In the genomic region with DNA sequence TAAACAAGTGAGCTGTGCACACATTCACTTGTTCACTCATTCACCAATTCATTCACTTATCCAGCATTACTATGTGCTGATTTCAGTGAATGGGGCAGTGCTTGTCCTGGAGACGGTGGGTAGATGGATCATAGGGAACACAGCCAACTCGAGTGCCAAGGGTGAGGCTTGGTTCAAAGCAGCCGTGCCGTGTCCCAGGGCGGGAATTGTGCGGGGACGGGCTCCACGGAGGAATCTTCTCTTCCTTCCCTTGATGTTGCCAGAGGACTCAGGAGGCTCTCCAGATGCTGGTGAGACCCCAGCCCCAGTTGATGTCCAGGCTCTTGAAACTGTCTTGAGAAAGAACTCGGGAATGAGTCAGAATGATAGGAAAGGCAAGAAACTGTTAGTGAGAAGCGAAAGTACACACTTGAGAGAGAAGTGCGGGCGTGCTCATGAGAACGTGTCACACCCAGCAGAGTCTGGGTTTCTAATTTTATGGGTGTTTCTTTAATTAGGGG, we compare ENCODE assay signal across 10 cellular contexts. TPM values are rescaled to one million over a fixed set of nuclear protein-coding genes. Genes with fewer than 3 reads are reported as not detected.
DNase-seq lines count a peak whose midpoint lies in the region; ATAC-seq, FAIRE-seq and TF ChIP-seq lines count a peak whose summit lies in the region.
"Had no signal": no experiment of that assay in that cellular context is flagged by ENCODE, and none has a peak within 500 bp of the region (broad histone marks: within the 10 kb centered on the region; RNA-seq: fewer than 3 reads in every experiment).

No MANE protein-coding gene starts in this region.

- H3K9me3 Mint-ChIP-seq in Calu3 (ENCODE audit: low read depth, unreplicated experiment), result no peaks in the 10 kb centered on the region

- H3K9me3 ChIP-seq in endothelial cell of umbilical vein (replicated peaks; ENCODE audit: control insufficient read depth, insufficient read depth, low read length), result no peaks in the 10 kb centered on the region
- peaks cover 0 to 3% of the 10 kb centered on the region in 2 donors for H3K9me3 ChIP-seq in neuronal stem cell (replicated peaks in 1 of 2; ENCODE audit: control insufficient read depth in 2 of 2, insufficient read depth in 1 of 2, low read depth in 1 of 2, low read length in 2 of 2)

- no peak overlapping the region for H3K4me3 ChIP-seq in endothelial cell of umbilical vein (replicated peaks in 1 of 3; ENCODE audit: insufficient read depth in 1 of 3, low read depth in 1 of 3, low read length in 3 of 3)
- H3K4me3 ChIP-seq in neuronal stem cell (ENCODE audit: low read length in 2 of 2), result no peak overlapping the region

- CTCF ChIA-PET in Calu3 (lab: Charles Lee), result no interaction called here
- CTCF ChIA-PET in endothelial cell of umbilical vein (lab: Charles Lee), result interaction anchor here (1.3 to 1.4 kb wide), 2 partner anchors 16 to 29 kb away, joined by 3 read pairs; no protein-coding TSS in a partner anchor

- BruUV-seq in Calu3 (replicated peaks; lab: Mats Ljungman, UMichigan) (no TSS peak), endothelial cell of umbilical vein (replicated peaks; lab: Mats Ljungman, UMichigan) (TSS peak; percentile 84)

- H4K20me1 ChIP-seq in endothelial cell of umbilical vein (replicated peaks; ENCODE audit: control insufficient read depth, extremely low read depth, insufficient read depth, low read length), result no peaks in the 10 kb centered on the region

- DNase-seq in Calu3, result no peak
- DNase-seq in endothelial cell of umbilical vein (ENCODE audit: low read depth, low spot score), result no peak
- no peak for DNase-seq in NK-92 treated with Interleukin-12 subunit alpha and Interleukin-12 subunit beta, amount 100 ng/mL, for 24 hours (lab: John Stamatoyannopoulos, UW)
- no peak for DNase-seq in neuronal stem cell (ENCODE audit: low spot score)
- no peak for DNase-seq in NCI-H1105 (lab: John Stamatoyannopoulos, UW)
- no peak for DNase-seq in germinal center (ENCODE audit: low spot score)

- H3K36me3 ChIP-seq in endothelial cell of umbilical vein (ENCODE audit: control insufficient read depth in 2 of 2, extremely low read depth in 1 of 2, insufficient read depth in 2 of 2, low read length in 2 of 2) (no peaks in the 10 kb centered on the region), neuronal stem cell (replicated peaks in 1 of 2; ENCODE audit: control insufficient read depth in 2 of 2, insufficient read depth in 2 of 2, low read length in 2 of 2) (no peaks in the 10 kb centered on the region)

- H3K27me3 ChIP-seq in endothelial cell of umbilical vein (ENCODE audit: control insufficient read depth in 2 of 2, insufficient read depth in 2 of 2, low read length in 2 of 2) (peaks cover 2 to 7% of the 10 kb centered on the region in 2 experiments), neuronal stem cell (ENCODE audit: control insufficient read depth in 3 of 3, insufficient read depth in 3 of 3, low read depth in 1 of 3, low read length in 3 of 3) (peaks cover 0 to 1% (median 0%) of the 10 kb centered on the region in 3 experiments)

- no peak overlapping the region for H3K18ac ChIP-seq in neuronal stem cell (ENCODE audit: low read length)

- H3K9me1 ChIP-seq in endothelial cell of umbilical vein (replicated peaks; ENCODE audit: control insufficient read depth, extremely low read depth, insufficient read depth, low read length), result no peaks in the 10 kb centered on the region

- no peak overlapping the region for H2BK12ac ChIP-seq in neuronal stem cell (ENCODE audit: low read length)

- no peak for TF ChIP-seq POLR2A in endothelial cell of umbilical vein (IDR thresholded peaks at IDR 0.05; ENCODE audit: low read depth, low read length)

- H3K4me1 ChIP-seq in endothelial cell of umbilical vein (ENCODE audit: control insufficient read depth, extremely low read depth, insufficient read depth, low read length), result peaks cover under 1% of the 10 kb centered on the region
- peaks cover 0 to 16% of the 10 kb centered on the region in 2 donors for H3K4me1 ChIP-seq in neuronal stem cell (ENCODE audit: control insufficient read depth in 2 of 2, insufficient read depth in 1 of 2, low read depth in 1 of 2, low read length in 2 of 2)

- FAIRE-seq in endothelial cell of umbilical vein (lab: Jason Lieb, UNC), result no peak
- FAIRE-seq: astrocyte, HTR-8/SVneo had no signal

- no peak overlapping the region for H2AK5ac ChIP-seq in neuronal stem cell (ENCODE audit: low read depth, low read length)

- H3K27me3 Mint-ChIP-seq in Calu3 (ENCODE audit: unreplicated experiment), result peaks cover 46% of the 10 kb centered on the region

- no peaks in the 10 kb centered on the region for H3K79me2 ChIP-seq in endothelial cell of umbilical vein (ENCODE audit: control insufficient read depth, insufficient read depth, low read length)

- no peak for TF ChIP-seq CTCF in Calu3 (IDR thresholded peaks at IDR 0.05; ENCODE audit: unreplicated experiment)
- TF ChIP-seq CTCF in endothelial cell of umbilical vein (IDR thresholded peaks at IDR 0.05; ENCODE audit: extremely low read depth in 1 of 2, insufficient read depth in 1 of 2, low read depth in 1 of 2, low read length in 2 of 2), result no peak

- peaks cover 2% of the 10 kb centered on the region for H3K79me1 ChIP-seq in neuronal stem cell (ENCODE audit: low read depth, low read length)

- no peak overlapping the region for H2BK120ac ChIP-seq in neuronal stem cell (ENCODE audit: low read depth, low read length)

- no peak overlapping the region for H3K4ac ChIP-seq in neuronal stem cell (ENCODE audit: low read length)

- H2BK5ac ChIP-seq in neuronal stem cell (ENCODE audit: low read length), result no peak overlapping the region

- H3K14ac ChIP-seq in neuronal stem cell (ENCODE audit: low read length), result no peak overlapping the region

- H2AFZ ChIP-seq in endothelial cell of umbilical vein (ENCODE audit: low read depth, low read length), result no peak overlapping the region
- no peak overlapping the region for H2AFZ ChIP-seq in neuronal stem cell (ENCODE audit: low read length)

- peaks cover 8% of the 10 kb centered on the region for H3K36me3 Mint-ChIP-seq in Calu3 (ENCODE audit: insufficient read depth, unreplicated experiment)

- H4K91ac ChIP-seq in neuronal stem cell (ENCODE audit: low read depth, low read length, poor library complexity), result no peak overlapping the region

- H3K4me3 Mint-ChIP-seq in Calu3 (ENCODE audit: low read depth, unreplicated experiment), result peak overlapping the region; percentile 59

- H3K27ac ChIP-seq in endothelial cell of umbilical vein (ENCODE audit: insufficient read depth, low read depth, low read length), result no peak overlapping the region
- H3K27ac ChIP-seq in neuronal stem cell (replicated peaks; ENCODE audit: low read length), result no peak overlapping the region

- H2BK15ac ChIP-seq in neuronal stem cell (ENCODE audit: low read length), result no peak overlapping the region

- intact Hi-C loops in Calu3 (cut with micrococcal nuclease; ENCODE audit: unreplicated experiment) (no loop called here), endothelial cell of umbilical vein (cut with micrococcal nuclease) (no loop called here)

- H3K4me2 ChIP-seq in endothelial cell of umbilical vein (ENCODE audit: insufficient read depth, low read length), result no peak overlapping the region
- no peak overlapping the region for H3K4me2 ChIP-seq in neuronal stem cell (ENCODE audit: insufficient read depth, low read length, poor library complexity, severe bottlenecking)

- POLR2A ChIA-PET in endothelial cell of umbilical vein (lab: Charles Lee), result no interaction called here

- no peak overlapping the region for H3K9ac ChIP-seq in endothelial cell of umbilical vein (replicated peaks; ENCODE audit: extremely low read depth, insufficient read depth, low read length)
- H3K9ac ChIP-seq in neuronal stem cell (ENCODE audit: low read depth, low read length, poor library complexity), result no peak overlapping the region

- H3K27ac Mint-ChIP-seq in Calu3 (ENCODE audit: unreplicated experiment), result no peak overlapping the region

- ATAC-seq in GM19438 (IDR thresholded peaks at IDR 0.05; ENCODE audit: low read depth, unreplicated experiment) (peak; percentile 37), HG03103 (IDR thresholded peaks at IDR 0.05; ENCODE audit: low read depth, unreplicated experiment) (peak; percentile 48)

- H3K4me1 Mint-ChIP-seq in Calu3 (ENCODE audit: low read depth, unreplicated experiment), result peaks cover 17% of the 10 kb centered on the region

- H3K23ac ChIP-seq in neuronal stem cell (ENCODE audit: low read depth, low read length, poor library complexity), result no peak overlapping the region

- H4K8ac ChIP-seq in neuronal stem cell (ENCODE audit: low read depth, low read length), result no peak overlapping the region

- dilution Hi-C loops in endothelial cell of umbilical vein (cut with MboI; ENCODE audit: extremely low pct_ligation_motif_present, low sequenced_read_pairs), result no loop called here

- WGBS in neuronal stem cell (ENCODE audit: extremely low coverage in 2 of 2, insufficient read length in 2 of 2, insufficient replicate concordance in 1 of 2), 2 donors, result no CpG with 5 or more reads among the region's 13 CpGs

TF ChIP-seq in endothelial cell of umbilical vein, 7 proteins besides CTCF, POLR2A, EP300 and RAD21:
- no peak for TF ChIP-seq EZH2 (IDR thresholded peaks at IDR 0.05; ENCODE audit: borderline replicate concordance, low read depth, low read length, severe bottlenecking)
- TF ChIP-seq FOS (IDR thresholded peaks at IDR 0.05; ENCODE audit: borderline replicate concordance, insufficient read depth, low read length), result no peak
- TF ChIP-seq, protein P1, sequence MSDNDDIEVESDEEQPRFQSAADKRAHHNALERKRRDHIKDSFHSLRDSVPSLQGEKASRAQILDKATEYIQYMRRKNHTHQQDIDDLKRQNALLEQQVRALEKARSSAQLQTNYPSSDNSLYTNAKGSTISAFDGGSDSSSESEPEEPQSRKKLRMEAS (IDR thresholded peaks at IDR 0.05; ENCODE audit: insufficient read depth, insufficient read length), result no peak
- TF ChIP-seq GATA2 (IDR thresholded peaks at IDR 0.05; ENCODE audit: insufficient read depth, insufficient read length, low read depth, low read length), result no peak
- no peak for TF ChIP-seq MYC (IDR thresholded peaks at IDR 0.05; ENCODE audit: low read depth, low read length)
- TF ChIP-seq POLR2AphosphoS5 (IDR thresholded peaks at IDR 0.05; ENCODE audit: insufficient read depth, low read depth, low read length), result no peak
- no peak for TF ChIP-seq JUN (IDR thresholded peaks at IDR 0.05; ENCODE audit: borderline replicate concordance, insufficient read depth, insufficient read length, low read depth)

RNA-seq across cellular contexts. Expression of gene SH2D4B, which starts 3.0 kb away (rescaled TPM):
- 0.24 TPM in 1 of 2 replicates, not detected in the other for total RNA-seq in Calu3 (2022)
- total RNA-seq in endothelial cell of umbilical vein, result not detected in 2 replicates
- not detected in 2 replicates for polyA plus RNA-seq in endothelial cell of umbilical vein
- not detected in 2 replicates for polyA plus RNA-seq in endothelial cell of umbilical vein (2011; cell fraction: cytosol; rRNA removed)
- polyA plus RNA-seq in endothelial cell of umbilical vein (2011; cell fraction: nucleus; rRNA removed), result 0.04 and 0.08 TPM in 2 replicates
- not detected in 2 replicates for polyA plus RNA-seq in endothelial cell of umbilical vein (2012)
- polyA minus RNA-seq in endothelial cell of umbilical vein, result 0.07 TPM in 1 of 2 replicates, not detected in the other
- polyA minus RNA-seq in endothelial cell of umbilical vein (2011; cell fraction: cytosol; rRNA and poly(A)+ RNA removed), result not detected
- 0.14 TPM in 2 replicates for polyA minus RNA-seq in endothelial cell of umbilical vein (2011; cell fraction: nucleus; rRNA and poly(A)+ RNA removed)
- polyA plus RNA-seq in neuronal stem cell (2013, experiment 1 of 2), result 0.04 TPM
- 0.04 TPM for polyA plus RNA-seq in neuronal stem cell (2013, experiment 2 of 2)
